Comparison of ENCODE assay signal across 17 cellular contexts in the genomic region with DNA sequence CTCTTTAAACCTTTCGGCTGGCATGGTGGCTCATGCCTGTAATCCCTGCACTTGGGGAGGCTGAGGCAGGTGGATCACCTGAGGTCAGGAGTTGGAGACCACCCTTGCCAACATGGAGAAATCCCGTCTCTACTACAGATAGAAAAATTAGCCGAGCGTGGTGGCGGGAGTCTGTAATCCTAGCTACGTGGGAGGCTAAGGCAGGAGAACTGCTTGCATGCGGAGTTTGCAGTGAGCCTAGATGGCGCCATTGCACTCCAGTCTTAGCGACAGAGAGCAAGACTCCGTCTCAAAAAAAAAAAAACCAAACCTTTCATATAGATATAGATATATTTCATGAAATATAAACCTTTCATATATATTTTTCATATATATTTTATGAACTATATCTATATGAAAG.
DNase-seq lines count a peak whose midpoint lies in the region; ATAC-seq, FAIRE-seq and TF ChIP-seq lines count a peak whose summit lies in the region.
"Had no signal": no experiment of that assay in that cellular context is flagged by ENCODE, and none has a peak within 500 bp of the region (broad histone marks: within the 10 kb centered on the region; RNA-seq: fewer than 3 reads in every experiment).

No MANE protein-coding gene starts in this region.

- FAIRE-seq in astrocyte (lab: Jason Lieb, UNC) (no peak), keratinocyte (lab: Jason Lieb, UNC) (no peak)
- FAIRE-seq: small intestine had no signal

- H3K9me3 ChIP-seq in astrocyte (ENCODE audit: insufficient read depth, low read depth, low read length) (no peaks in the 10 kb centered on the region), keratinocyte (ENCODE audit: control insufficient read depth, low read depth, low read length) (no peaks in the 10 kb centered on the region)
- H3K9me3 ChIP-seq: left ventricle myocardium inferior had no signal

- POLR2A ChIA-PET in activated CD8-positive, alpha-beta T cell treated with anti-CD3 and anti-CD28 coated beads, Interleukin-2, amount 10 ng/mL, durations not matched to agents 7 days and 5 days (lab: Charles Lee): no interaction called here
- POLR2A ChIA-PET in GM10248 (lab: Yijun Ruan, JAX): no interaction called here

- no peak overlapping the region for H3K4me2 ChIP-seq in astrocyte (ENCODE audit: low read length)
- H3K4me2 ChIP-seq in keratinocyte (ENCODE audit: control insufficient read depth, extremely low read depth, insufficient read depth, low read depth, low read length): no peak overlapping the region

- no peak overlapping the region for H3K4me3 Mint-ChIP-seq in astrocyte (ENCODE audit: unreplicated experiment)
- no peak overlapping the region for H3K4me3 Mint-ChIP-seq in activated CD8-positive, alpha-beta T cell treated with anti-CD3 and anti-CD28 coated beads, Interleukin-2, amount 10 ng/mL, durations not matched to agents 7 days and 5 days
- H3K4me3 Mint-ChIP-seq: activated CD4-positive, alpha-beta T cell treated with anti-CD3 and anti-CD28 coated beads, Interleukin-2, amount 10 ng/mL, durations not matched to agents 24 days and 14 days; activated naive CD8-positive, alpha-beta T cell; IgD-negative memory B cell had no signal

- ATAC-seq in activated CD8-positive, alpha-beta T cell treated with anti-CD3 and anti-CD28 coated beads, Interleukin-2, amount 10 ng/mL, durations not matched to agents 7 days and 5 days: no peak

- no peaks in the 10 kb centered on the region for H3K79me2 ChIP-seq in astrocyte (ENCODE audit: insufficient read depth, low read length)
- H3K79me2 ChIP-seq in keratinocyte (ENCODE audit: control insufficient read depth, insufficient read depth, low read length): no peaks in the 10 kb centered on the region

- no peaks in the 10 kb centered on the region for H3K27me3 Mint-ChIP-seq in astrocyte (ENCODE audit: low read depth, unreplicated experiment)
- no peaks in the 10 kb centered on the region for H3K27me3 Mint-ChIP-seq in activated CD8-positive, alpha-beta T cell treated with anti-CD3 and anti-CD28 coated beads, Interleukin-2, amount 10 ng/mL, durations not matched to agents 7 days and 5 days (ENCODE audit: low read depth)
- H3K27me3 Mint-ChIP-seq: activated CD4-positive, alpha-beta T cell treated with anti-CD3 and anti-CD28 coated beads, Interleukin-2, amount 10 ng/mL, durations not matched to agents 24 days and 14 days; activated naive CD8-positive, alpha-beta T cell; IgD-negative memory B cell had no signal

- H4K20me1 ChIP-seq in astrocyte (ENCODE audit: insufficient read depth, low read length) (no peaks in the 10 kb centered on the region), keratinocyte (ENCODE audit: control insufficient read depth, extremely low read depth, insufficient read depth, low read length) (no peaks in the 10 kb centered on the region)

- dilution Hi-C loops in keratinocyte (cut with MboI; ENCODE audit: extremely low pct_ligation_motif_present, low sequenced_read_pairs): no loop called here

- no peak overlapping the region for H3K27ac ChIP-seq in astrocyte (ENCODE audit: low read depth, low read length)
- H3K27ac ChIP-seq in keratinocyte (ENCODE audit: control insufficient read depth, insufficient read depth, low read length): no peak overlapping the region
- H3K27ac ChIP-seq in substantia nigra (ENCODE audit: low read depth, low read length, poor library complexity, severe bottlenecking): no peak overlapping the region
- H3K27ac ChIP-seq: left ventricle myocardium inferior had no signal

- intact Hi-C loops in head of caudate nucleus (cut with DNase I): no loop called here

- H3K4me1 Mint-ChIP-seq in astrocyte (ENCODE audit: low read depth, unreplicated experiment): peaks cover 19% of the 10 kb centered on the region
- no peaks in the 10 kb centered on the region for H3K4me1 Mint-ChIP-seq in activated CD8-positive, alpha-beta T cell treated with anti-CD3 and anti-CD28 coated beads, Interleukin-2, amount 10 ng/mL, durations not matched to agents 7 days and 5 days (ENCODE audit: low read depth)
- H3K4me1 Mint-ChIP-seq: activated CD4-positive, alpha-beta T cell treated with anti-CD3 and anti-CD28 coated beads, Interleukin-2, amount 10 ng/mL, durations not matched to agents 24 days and 14 days; IgD-negative memory B cell had no signal

- DNase-seq in CMK (ENCODE audit: low read depth): peak; percentile 24
- no peak for DNase-seq in LNCaP clone FGC (ENCODE audit: low read depth)
- no peak for DNase-seq in astrocyte (ENCODE audit: low read depth)
- DNase-seq in keratinocyte (ENCODE audit: low read depth, low spot score): no peak
- DNase-seq in substantia nigra (lab: John Stamatoyannopoulos, UW): no peak
- no peak for DNase-seq in activated CD8-positive, alpha-beta T cell treated with anti-CD3 and anti-CD28 coated beads, Interleukin-2, amount 10 ng/mL, durations not matched to agents 7 days and 5 days
- no peak for DNase-seq in GM10248 (ENCODE audit: extremely low spot score)
- DNase-seq in head of caudate nucleus: no peak
- DNase-seq: activated CD4-positive, alpha-beta T cell treated with anti-CD3 and anti-CD28 coated beads, Interleukin-2, amount 10 ng/mL, durations not matched to agents 24 days and 14 days; activated T-cell treated with anti-CD3 and anti-CD28 coated beads, Interleukin-2, amount 50 U/mL, for 1 hour; hypothalamus; left ventricle myocardium inferior; NCI-H1092; SIG-M5; small intestine had no signal

- no peak overlapping the region for H3K4me3 ChIP-seq in LNCaP clone FGC (ENCODE audit: low read depth, low read length)
- H3K4me3 ChIP-seq in astrocyte (ENCODE audit: insufficient read depth, low read depth, low read length): no peak overlapping the region
- H3K4me3 ChIP-seq in keratinocyte (ENCODE audit: control insufficient read depth in 2 of 3, extremely low read depth in 1 of 3, insufficient read depth in 2 of 3, low read depth in 1 of 3, low read length in 3 of 3): no peak overlapping the region
- H3K4me3 ChIP-seq: left ventricle myocardium inferior had no signal

- H2AFZ ChIP-seq in astrocyte (ENCODE audit: low read depth, low read length) (no peak overlapping the region), keratinocyte (ENCODE audit: control insufficient read depth, low read length) (no peak overlapping the region)

- no peaks in the 10 kb centered on the region for H3K27me3 ChIP-seq in astrocyte (ENCODE audit: insufficient read depth, low read length)
- no peaks in the 10 kb centered on the region for H3K27me3 ChIP-seq in keratinocyte (ENCODE audit: control insufficient read depth, extremely low read depth, insufficient read depth, low read length)

- H3K9me1 ChIP-seq in keratinocyte (ENCODE audit: control insufficient read depth, extremely low read depth, insufficient read depth, low read length): no peaks in the 10 kb centered on the region

- no peaks in the 10 kb centered on the region for H3K36me3 ChIP-seq in astrocyte (ENCODE audit: insufficient read depth, low read length)
- H3K36me3 ChIP-seq in keratinocyte (ENCODE audit: control insufficient read depth in 2 of 2, extremely low read depth in 1 of 2, insufficient read depth in 2 of 2, low read length in 2 of 2): no peaks in the 10 kb centered on the region
- H3K36me3 ChIP-seq: left ventricle myocardium inferior had no signal

- no peaks in the 10 kb centered on the region for H3K9me3 Mint-ChIP-seq in astrocyte (ENCODE audit: unreplicated experiment)
- H3K9me3 Mint-ChIP-seq in activated CD8-positive, alpha-beta T cell treated with anti-CD3 and anti-CD28 coated beads, Interleukin-2, amount 10 ng/mL, durations not matched to agents 7 days and 5 days (ENCODE audit: insufficient read depth): no peaks in the 10 kb centered on the region

- H3K9ac ChIP-seq in astrocyte (ENCODE audit: low read length) (no peak overlapping the region), keratinocyte (ENCODE audit: control insufficient read depth, extremely low read depth, insufficient read depth, low read length) (no peak overlapping the region)

- CTCF ChIA-PET in activated CD8-positive, alpha-beta T cell treated with anti-CD3 and anti-CD28 coated beads, Interleukin-2, amount 10 ng/mL, durations not matched to agents 7 days and 5 days (lab: Charles Lee): no interaction called here
- CTCF ChIA-PET in GM10248 (lab: Yijun Ruan, JAX): no interaction called here

- H3K4me1 ChIP-seq in astrocyte (ENCODE audit: insufficient read depth, low read length): no peaks in the 10 kb centered on the region
- no peaks in the 10 kb centered on the region for H3K4me1 ChIP-seq in keratinocyte (ENCODE audit: control insufficient read depth, extremely low read depth, insufficient read depth, low read length)
- H3K4me1 ChIP-seq: left ventricle myocardium inferior had no signal

- H3K36me3 Mint-ChIP-seq in astrocyte (ENCODE audit: low read depth, unreplicated experiment): no peaks in the 10 kb centered on the region
- H3K36me3 Mint-ChIP-seq in activated CD8-positive, alpha-beta T cell treated with anti-CD3 and anti-CD28 coated beads, Interleukin-2, amount 10 ng/mL, durations not matched to agents 7 days and 5 days (ENCODE audit: low read depth): no peaks in the 10 kb centered on the region
- H3K36me3 Mint-ChIP-seq: activated naive CD8-positive, alpha-beta T cell; IgD-negative memory B cell had no signal

- TF ChIP-seq CTCF in LNCaP clone FGC (IDR thresholded peaks at IDR 0.05; ENCODE audit: control insufficient read depth, extremely low read depth, insufficient read depth) (0 out of 2 replicates have a peak, but pooled peaks have one; percentile 7), astrocyte (IDR thresholded peaks at IDR 0.05; ENCODE audit: insufficient read depth, low read depth, low read length) (peak; percentile 4), keratinocyte (optimal IDR thresholded peaks at IDR 0.05 in 1 of 3, IDR thresholded peaks at IDR 0.05 in 1 of 3, conservative IDR thresholded peaks at IDR 0.05 in 1 of 3; ENCODE audit: extremely low read depth in 1 of 3, insufficient read depth in 2 of 3, low read length in 3 of 3) (peak in 2 of 3 experiments; percentile 10 to 54), GM10248 (IDR thresholded peaks at IDR 0.05; ENCODE audit: control extremely low read depth, extremely low read depth, low read depth, missing control alignments) (no peak)

- no peak overlapping the region for H3K27ac Mint-ChIP-seq in astrocyte (ENCODE audit: unreplicated experiment)
- no peak overlapping the region for H3K27ac Mint-ChIP-seq in activated CD8-positive, alpha-beta T cell treated with anti-CD3 and anti-CD28 coated beads, Interleukin-2, amount 10 ng/mL, durations not matched to agents 7 days and 5 days
- H3K27ac Mint-ChIP-seq: activated CD4-positive, alpha-beta T cell treated with anti-CD3 and anti-CD28 coated beads, Interleukin-2, amount 10 ng/mL, durations not matched to agents 24 days and 14 days; activated naive CD8-positive, alpha-beta T cell; IgD-negative memory B cell had no signal
